20 cellular contexts compared by ENCODE assay signal in the genomic region with DNA sequence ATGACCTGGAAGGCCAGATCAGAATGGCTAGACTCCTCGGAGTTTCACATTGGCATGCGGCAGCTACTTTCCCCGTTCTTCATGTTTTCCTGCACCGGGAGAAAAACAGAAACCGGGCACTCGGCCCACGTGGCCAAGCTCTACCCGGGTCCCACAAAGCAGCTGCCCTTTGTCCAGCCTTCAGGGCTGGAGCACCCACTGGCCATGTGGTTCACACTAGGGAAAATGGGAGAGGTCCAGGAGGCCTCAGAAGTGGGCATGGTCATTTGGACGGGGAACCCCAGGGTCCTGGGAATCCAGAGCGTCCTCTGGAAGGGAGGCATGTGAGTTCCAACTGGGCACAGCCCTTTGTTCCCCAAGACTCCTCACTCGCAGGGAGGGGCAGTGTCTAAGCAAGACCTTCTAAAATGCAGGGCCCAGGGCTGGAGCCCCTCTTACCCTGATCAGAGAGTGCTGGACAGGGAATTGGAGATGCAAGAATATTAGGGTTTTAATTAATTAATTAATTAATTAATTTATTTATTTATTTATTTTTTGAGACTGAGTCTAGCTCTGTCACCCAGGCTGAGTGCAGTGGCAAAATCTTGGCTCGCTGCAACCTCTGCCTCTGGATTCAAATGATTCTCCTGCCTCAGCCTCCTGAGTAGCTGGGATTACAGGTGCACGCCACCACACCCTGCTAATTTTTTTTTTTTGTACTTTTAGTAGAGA.
"Had no signal": no experiment of that assay in that cellular context is flagged by ENCODE, and none has a peak within 500 bp of the region (broad histone marks: within the 10 kb centered on the region; RNA-seq: fewer than 3 reads in every experiment).

No MANE protein-coding gene starts in this region.

- H3K27me3 ChIP-seq: dorsolateral prefrontal cortex, esophagus muscularis mucosa, hepatocyte, pancreas, right atrium auricular region had no signal

- H3K4me3 ChIP-seq: dorsolateral prefrontal cortex, esophagus muscularis mucosa, hepatocyte, left ventricle myocardium inferior, pancreas, psoas muscle, right atrium auricular region had no signal

- DNase-seq: activated CD4-positive, alpha-beta T cell treated with anti-CD3 and anti-CD28 coated beads for 1 hour; activated CD4-positive, alpha-beta T cell treated with anti-CD3 and anti-CD28 coated beads, Interleukin-2, amount 50 U/mL, for 1 hour; activated CD8-positive, alpha-beta T cell treated with anti-CD3 and anti-CD28 coated beads, Interleukin-2, amount 10 ng/mL, durations not matched to agents 7 days and 5 days; activated T-cell treated with anti-CD3 and anti-CD28 coated beads, Interleukin-2, amount 50 U/mL, for 1 hour; central memory CD4-positive, alpha-beta T cell; effector memory CD8-positive, alpha-beta T cell; glutamatergic neuron; immature natural killer cell; left ventricle myocardium inferior; mammary epithelial cell; pancreas; psoas muscle; stimulated activated CD4-positive, alpha-beta T cell treated with anti-CD3 and anti-CD28 coated beads, Interleukin-1b, Interleukin-23, amount 100 ng/mL, for 48 hours; stimulated activated naive CD8-positive, alpha-beta T cell treated with anti-CD3 and anti-CD28 coated beads, Interleukin-15, amount 100 ng/mL, for 72 hours; T-helper 1 cell; WERI-Rb-1 had no signal

- H2AFZ ChIP-seq: hepatocyte had no signal

- H3K36me3 ChIP-seq: esophagus muscularis mucosa, left ventricle myocardium inferior, pancreas, right atrium auricular region, WERI-Rb-1 had no signal

- H3K9me3 ChIP-seq: esophagus muscularis mucosa, left ventricle myocardium inferior, pancreas, psoas muscle, right atrium auricular region had no signal

- H3K4me1 ChIP-seq: esophagus muscularis mucosa, pancreas, psoas muscle, right atrium auricular region had no signal

- H3K27ac ChIP-seq: esophagus muscularis mucosa, hepatocyte, left ventricle myocardium inferior, pancreas, psoas muscle, right atrium auricular region, WERI-Rb-1 had no signal

- H3K4me2 ChIP-seq: hepatocyte had no signal

- H3K79me2 ChIP-seq: hepatocyte had no signal
